In the genomic region with DNA sequence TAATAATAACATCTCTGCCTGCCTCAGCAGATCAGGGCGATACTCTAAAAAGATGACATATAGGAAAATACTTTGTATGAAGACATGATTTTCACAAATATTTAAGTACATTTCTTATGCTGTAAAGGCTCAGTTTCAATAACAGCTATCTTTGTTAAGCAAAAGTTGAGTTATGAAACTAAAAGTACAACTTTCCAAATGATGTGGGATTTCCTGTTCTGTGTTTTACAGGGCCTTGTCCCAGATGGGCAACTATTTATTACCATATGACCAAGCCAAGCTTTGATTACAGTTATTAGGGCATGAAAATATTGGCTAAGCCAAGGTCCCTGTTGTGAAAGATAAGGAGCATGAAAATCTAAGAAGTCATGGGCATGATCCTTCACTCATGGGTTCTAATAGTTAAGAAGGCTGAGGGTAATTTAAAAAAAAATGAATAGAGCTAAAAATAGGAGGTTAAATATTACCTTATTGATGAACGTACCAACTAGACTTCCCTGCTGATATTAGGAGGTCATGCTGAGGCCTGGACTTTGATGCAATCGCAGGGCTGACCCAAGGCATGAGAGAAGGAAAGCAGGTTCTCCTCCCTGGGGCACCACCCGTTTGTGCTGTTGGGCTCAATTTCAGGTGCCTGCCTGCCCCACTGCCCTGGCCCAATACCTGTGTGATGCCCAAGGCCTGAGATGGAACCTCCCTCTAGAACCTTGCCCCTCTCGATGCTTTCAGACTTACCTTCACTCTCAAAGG, we compare ENCODE assay signal across 11 cellular contexts.
DNase-seq lines count a peak whose midpoint lies in the region; ATAC-seq and TF ChIP-seq lines count a peak whose summit lies in the region.
"Had no signal": no experiment of that assay in that cellular context is flagged by ENCODE, and none has a peak within 500 bp of the region (broad histone marks: within the 10 kb centered on the region; RNA-seq: fewer than 3 reads in every experiment).

No MANE protein-coding gene starts in this region.

- no peak for TF ChIP-seq POLR2A in right lobe of liver (IDR thresholded peaks at IDR 0.05)

- ATAC-seq in GM21390 (IDR thresholded peaks at IDR 0.05; ENCODE audit: unreplicated experiment), result peak; percentile 48
- peak; percentile 58 for ATAC-seq in HG03354 (IDR thresholded peaks at IDR 0.05; ENCODE audit: poor library complexity, severe bottlenecking, unreplicated experiment)
- peak; percentile 37 to 48 (median 45) for ATAC-seq in right lobe of liver
- ATAC-seq in heart right ventricle, result no peak

- H3K4me3 ChIP-seq in right lobe of liver (no peak overlapping the region), heart right ventricle (no peak overlapping the region)
- H3K4me3 ChIP-seq: colonic mucosa had no signal

- H3K4me1 ChIP-seq in right lobe of liver (peaks cover 0 to 53% (median 24%) of the 10 kb centered on the region in 4 donors), heart right ventricle (peaks cover 0 to 46% (median 0%) of the 10 kb centered on the region in 9 donors)
- H3K4me1 ChIP-seq: colonic mucosa had no signal

- H3K9me3 ChIP-seq in right lobe of liver (no peaks in the 10 kb centered on the region), heart right ventricle (no peaks in the 10 kb centered on the region)
- H3K9me3 ChIP-seq: colonic mucosa had no signal

- intact Hi-C loops in right lobe of liver (cut with DNase I) (no loop called here), heart right ventricle (cut with DNase I) (loop anchor here in 2 of 10 donors (10.0 kb wide), 2 partner anchors 123 to 293 kb away; a partner anchor contains a TSS)

- H3K27ac ChIP-seq in right lobe of liver (peak overlapping the region in 2 of 3 donors; percentile 93 to 95), heart right ventricle (peak overlapping the region in 1 of 10 donors; percentile 46)
- H3K27ac ChIP-seq: 22Rv1, colonic mucosa had no signal

- H3K27me3 ChIP-seq in right lobe of liver, result no peaks in the 10 kb centered on the region
- H3K27me3 ChIP-seq in heart right ventricle, result peaks cover 0 to 4% (median 0%) of the 10 kb centered on the region in 7 donors
- H3K27me3 ChIP-seq: colonic mucosa had no signal

- H3K36me3 ChIP-seq in right lobe of liver (no peaks in the 10 kb centered on the region), heart right ventricle (no peaks in the 10 kb centered on the region)
- H3K36me3 ChIP-seq: colonic mucosa had no signal

- TF ChIP-seq CTCF in right lobe of liver (IDR thresholded peaks at IDR 0.05) (no peak), heart right ventricle (IDR thresholded peaks at IDR 0.05) (no peak)

- DNase-seq in NOMO-1 (lab: John Stamatoyannopoulos, UW; ENCODE audit: unreplicated experiment in 2 of 2), result peak; percentile 44 to 56
- DNase-seq in NOMO-1 treated with dmso at 0.1 percent for 144 hours (lab: John Stamatoyannopoulos, UW; ENCODE audit: unreplicated experiment), result no peak
- peak; percentile 45 to 83 (median 68) for DNase-seq in right lobe of liver
- no peak for DNase-seq in heart right ventricle
- no peak for DNase-seq in COLO668 (lab: John Stamatoyannopoulos, UW; ENCODE audit: unreplicated experiment)
- no peak for DNase-seq in NCI-H345 (lab: John Stamatoyannopoulos, UW)
- DNase-seq: colonic mucosa; stimulated activated CD4-positive, alpha-beta T cell treated with anti-CD3 and anti-CD28 coated beads, Interleukin-4, amount 100 ng/mL, for 24 hours had no signal

- WGBS in right lobe of liver (ENCODE audit: insufficient coverage, low coverage, low lambda C conversion rate, missing lambda C conversion rate), result 27% methylated on average over 4 of the region's 5 CpGs
- 64 to 70% methylated on average over 5 of the region's 5 CpGs for WGBS in heart right ventricle, 2 donors

Comparison
In these comparisons a context has a peak if more than half of its experiments do, and no peak if none do; other contexts are left out.
1. DNase-seq: peak in NOMO-1 (2 of 2) and right lobe of liver (3 of 3); none in NOMO-1 treated with dmso at 0.1 percent for 144 hours (single experiment), heart right ventricle (0 of 2), COLO668 (single experiment) and NCI-H345 (single experiment).
2. ATAC-seq: peak in GM21390 (single experiment), HG03354 (single experiment) and right lobe of liver (4 of 4); none in heart right ventricle (0 of 8).